Comparison of ENCODE assay signal across 10 cellular contexts in genomic region chr6:76876922-76877553, GRCh38.
A peak's percentile ranks its signal among the peaks of the same experiment; 100 is the strongest.
DNase-seq lines count a peak whose midpoint lies in the region; ATAC-seq and TF ChIP-seq lines count a peak whose summit lies in the region.
"Had no signal": no experiment of that assay in that cellular context is flagged by ENCODE, and none has a peak within 500 bp of the region (broad histone marks: within the 10 kb centered on the region; RNA-seq: fewer than 3 reads in every experiment).

No MANE protein-coding gene starts in this region.

- H3K4me1 ChIP-seq in neural progenitor cell, result no peaks in the 10 kb centered on the region
- H3K4me1 ChIP-seq: HAP-1 had no signal

- H4K20me1 ChIP-seq in neural progenitor cell (ENCODE audit: low read depth), result no peaks in the 10 kb centered on the region

- no peak overlapping the region for H3K4me2 ChIP-seq in neural progenitor cell

- H3K9me3 ChIP-seq in neural progenitor cell (ENCODE audit: low read depth), result peaks cover 5% of the 10 kb centered on the region
- H3K9me3 ChIP-seq: HAP-1 had no signal

- DNase-seq in H4 (ENCODE audit: low spot score) (peak; percentile 83), NCI-H526 treated with DMSO at 0.1 percent for 48 hours (lab: John Stamatoyannopoulos, UW) (peak; percentile 80), epithelial cell of esophagus (ENCODE audit: low read depth) (peak; percentile 65), neural progenitor cell (ENCODE audit: low spot score) (peak; percentile 90), AG20443 (ENCODE audit: low spot score) (no peak)
- no peak for DNase-seq in activated T-cell treated with anti-CD3 and anti-CD28 coated beads, Interleukin-2, amount 50 U/mL, for 24 hours

- ATAC-seq in HG03354 (IDR thresholded peaks at IDR 0.05; ENCODE audit: poor library complexity, severe bottlenecking, unreplicated experiment) (no peak), GM19328 (IDR thresholded peaks at IDR 0.05; ENCODE audit: unreplicated experiment) (no peak)

- peak overlapping the region; percentile 3 for H3K4me3 ChIP-seq in epithelial cell of esophagus (ENCODE audit: low read length)
- H3K4me3 ChIP-seq in neural progenitor cell, result peak overlapping the region; percentile 31
- H3K4me3 ChIP-seq: HAP-1 had no signal

- H3K27ac Mint-ChIP-seq in neural progenitor cell, result peak overlapping the region; percentile 95
- H3K27ac Mint-ChIP-seq in activated T-cell treated with anti-CD3 and anti-CD28 coated beads, Interleukin-2, amount 50 U/mL, for 24 hours, result no peak overlapping the region
- H3K27ac Mint-ChIP-seq: activated naive CD8-positive, alpha-beta T cell had no signal

- peak overlapping the region; percentile 92 for H3K4me3 Mint-ChIP-seq in neural progenitor cell
- no peak overlapping the region for H3K4me3 Mint-ChIP-seq in activated T-cell treated with anti-CD3 and anti-CD28 coated beads, Interleukin-2, amount 50 U/mL, for 24 hours
- H3K4me3 Mint-ChIP-seq: activated naive CD8-positive, alpha-beta T cell had no signal

- no peaks in the 10 kb centered on the region for H3F3A ChIP-seq in neural progenitor cell (ENCODE audit: low read depth)

- no peak overlapping the region for H3K9ac ChIP-seq in neural progenitor cell

- H3K36me3 Mint-ChIP-seq in neural progenitor cell, result no peaks in the 10 kb centered on the region
- no peaks in the 10 kb centered on the region for H3K36me3 Mint-ChIP-seq in activated T-cell treated with anti-CD3 and anti-CD28 coated beads, Interleukin-2, amount 50 U/mL, for 24 hours (ENCODE audit: low read depth)
- H3K36me3 Mint-ChIP-seq: activated naive CD8-positive, alpha-beta T cell had no signal

- peaks cover 4% of the 10 kb centered on the region for H3K36me3 ChIP-seq in neural progenitor cell
- H3K36me3 ChIP-seq: HAP-1 had no signal

- H3K4me1 Mint-ChIP-seq in neural progenitor cell, result no peaks in the 10 kb centered on the region
- H3K4me1 Mint-ChIP-seq in activated T-cell treated with anti-CD3 and anti-CD28 coated beads, Interleukin-2, amount 50 U/mL, for 24 hours (ENCODE audit: low read depth), result no peaks in the 10 kb centered on the region

- peaks cover 6% of the 10 kb centered on the region for H3K27me3 Mint-ChIP-seq in neural progenitor cell (ENCODE audit: insufficient read depth, low read depth)
- no peaks in the 10 kb centered on the region for H3K27me3 Mint-ChIP-seq in activated T-cell treated with anti-CD3 and anti-CD28 coated beads, Interleukin-2, amount 50 U/mL, for 24 hours
- H3K27me3 Mint-ChIP-seq: activated naive CD8-positive, alpha-beta T cell had no signal

- no peak overlapping the region for H3K27ac ChIP-seq in neural progenitor cell

- H3K79me2 ChIP-seq in neural progenitor cell (ENCODE audit: low read depth), result no peaks in the 10 kb centered on the region

- peaks cover 10% of the 10 kb centered on the region for H3K9me3 Mint-ChIP-seq in neural progenitor cell
- H3K9me3 Mint-ChIP-seq in activated T-cell treated with anti-CD3 and anti-CD28 coated beads, Interleukin-2, amount 50 U/mL, for 24 hours, result peaks cover 9% of the 10 kb centered on the region

- H2AFZ ChIP-seq in neural progenitor cell (replicated peaks), result no peak overlapping the region

- no peaks in the 10 kb centered on the region for H3K27me3 ChIP-seq in neural progenitor cell

- peak; percentile 59 for TF ChIP-seq CTCF in epithelial cell of esophagus (IDR thresholded peaks at IDR 0.05; ENCODE audit: insufficient read depth, low read depth, low read length, missing control alignments)
- peak; percentile 78 for TF ChIP-seq CTCF in neural progenitor cell (IDR thresholded peaks at IDR 0.05)

Comparison
In these comparisons a context has a peak if more than half of its experiments do, and no peak if none do; other contexts are left out.
1. DNase-seq: peak in H4 (single experiment), NCI-H526 treated with DMSO at 0.1 percent for 48 hours (single experiment), epithelial cell of esophagus (single experiment) and neural progenitor cell (single experiment); none in activated T-cell treated with anti-CD3 and anti-CD28 coated beads, Interleukin-2, amount 50 U/mL, for 24 hours (single experiment) and AG20443 (single experiment).